12 cellular contexts compared by ENCODE assay signal in the genomic region with DNA sequence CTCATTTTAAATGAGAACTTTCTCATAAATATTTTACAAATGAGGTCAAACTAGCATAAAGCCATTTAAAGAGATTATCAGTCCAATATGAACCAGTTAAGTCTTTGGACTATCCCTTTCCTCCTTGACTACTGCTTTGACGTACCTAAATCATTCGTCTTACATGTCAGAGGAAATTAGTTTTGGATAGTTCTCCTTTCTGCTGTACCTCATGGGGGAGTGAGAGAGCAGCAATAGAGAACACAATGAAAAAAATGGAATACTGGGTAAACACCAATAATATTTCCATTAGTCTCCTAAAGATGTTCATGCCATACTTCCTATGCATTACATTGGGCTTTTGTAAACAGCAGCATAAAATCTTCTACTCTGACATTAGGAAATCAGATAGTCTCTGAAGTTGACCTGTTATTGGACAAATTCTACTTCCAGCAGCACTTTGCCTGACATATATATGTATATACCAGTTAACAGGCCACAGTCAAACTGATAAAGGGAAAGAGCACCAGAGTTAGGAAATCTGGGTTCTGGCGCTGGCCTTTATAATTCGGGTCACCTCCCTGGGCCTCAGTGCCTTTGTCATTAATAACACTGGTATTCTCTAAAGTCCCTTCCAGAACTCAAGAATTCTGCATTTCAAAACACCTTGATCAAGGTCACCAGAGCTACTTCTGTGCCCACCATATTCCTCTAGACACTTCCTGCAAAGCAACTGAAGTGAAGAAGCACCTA. TPM values are rescaled to one million over a fixed set of nuclear protein-coding genes. Genes with fewer than 3 reads are reported as not detected.
A peak's percentile ranks its signal among the peaks of the same experiment; 100 is the strongest.
DNase-seq lines count a peak whose midpoint lies in the region; ATAC-seq, FAIRE-seq and TF ChIP-seq lines count a peak whose summit lies in the region.
"Had no signal": no experiment of that assay in that cellular context is flagged by ENCODE, and none has a peak within 500 bp of the region (broad histone marks: within the 10 kb centered on the region; RNA-seq: fewer than 3 reads in every experiment).

No MANE protein-coding gene starts in this region.

- H4K20me1 ChIP-seq in astrocyte (ENCODE audit: insufficient read depth, low read length), result no peaks in the 10 kb centered on the region

- no peak overlapping the region for H3K4me2 ChIP-seq in astrocyte (ENCODE audit: low read length)

- H3K4me1 ChIP-seq in astrocyte (ENCODE audit: insufficient read depth, low read length) (no peaks in the 10 kb centered on the region), right lobe of liver (no peaks in the 10 kb centered on the region)

- no peak overlapping the region for H3K4me3 Mint-ChIP-seq in astrocyte (ENCODE audit: unreplicated experiment)
- no peak overlapping the region for H3K4me3 Mint-ChIP-seq in stimulated activated naive CD8-positive, alpha-beta T cell treated with anti-CD3 and anti-CD28 coated beads, Interleukin-15, amount 100 ng/mL, for 72 hours
- H3K4me3 Mint-ChIP-seq: activated CD8-positive, alpha-beta T cell treated with anti-CD3 and anti-CD28 coated beads, Interleukin-2, amount 10 ng/mL, durations not matched to agents 7 days and 5 days had no signal

- H3K9me3 ChIP-seq in astrocyte (ENCODE audit: insufficient read depth, low read depth, low read length) (no peaks in the 10 kb centered on the region), right lobe of liver (no peaks in the 10 kb centered on the region)

- peak; percentile 51 for TF ChIP-seq CTCF in AG10803 (conservative IDR thresholded peaks at IDR 0.05; ENCODE audit: low read length)
- TF ChIP-seq CTCF in astrocyte (IDR thresholded peaks at IDR 0.05; ENCODE audit: insufficient read depth, low read depth, low read length), result peak; percentile 27
- peak in 3 of 4 donors; percentile 23 to 27 (median 27) for TF ChIP-seq CTCF in right lobe of liver (IDR thresholded peaks at IDR 0.05)

- WGBS in right lobe of liver (ENCODE audit: insufficient coverage, low coverage, low lambda C conversion rate, missing lambda C conversion rate), result 75% methylated on average over 4 of the region's 4 CpGs

- peak in 3 of 4 donors; percentile 36 to 48 (median 45) for ATAC-seq in right lobe of liver
- no peak for ATAC-seq in HG02981 (IDR thresholded peaks at IDR 0.05; ENCODE audit: unreplicated experiment)
- ATAC-seq in stimulated activated naive CD8-positive, alpha-beta T cell treated with anti-CD3 and anti-CD28 coated beads, Interleukin-15, amount 100 ng/mL, for 72 hours, result no peak
- ATAC-seq in HG02938 (IDR thresholded peaks at IDR 0.05; ENCODE audit: unreplicated experiment), result no peak
- ATAC-seq: activated CD8-positive, alpha-beta T cell treated with anti-CD3 and anti-CD28 coated beads, Interleukin-2, amount 10 ng/mL, durations not matched to agents 7 days and 5 days had no signal

- no peak for TF ChIP-seq POLR2A in right lobe of liver (IDR thresholded peaks at IDR 0.05)

- no peak overlapping the region for H3K27ac Mint-ChIP-seq in astrocyte (ENCODE audit: unreplicated experiment)
- H3K27ac Mint-ChIP-seq in stimulated activated naive CD8-positive, alpha-beta T cell treated with anti-CD3 and anti-CD28 coated beads, Interleukin-15, amount 100 ng/mL, for 72 hours, result no peak overlapping the region

- H3K9ac ChIP-seq in astrocyte (ENCODE audit: low read length), result no peak overlapping the region

- intact Hi-C loops in right lobe of liver (cut with DNase I), result no loop called here

- no peak overlapping the region for H2AFZ ChIP-seq in astrocyte (ENCODE audit: low read depth, low read length)

- H3K27me3 Mint-ChIP-seq in astrocyte (ENCODE audit: low read depth, unreplicated experiment), result no peaks in the 10 kb centered on the region
- no peaks in the 10 kb centered on the region for H3K27me3 Mint-ChIP-seq in stimulated activated naive CD8-positive, alpha-beta T cell treated with anti-CD3 and anti-CD28 coated beads, Interleukin-15, amount 100 ng/mL, for 72 hours

- peaks cover 3% of the 10 kb centered on the region for H3K4me1 Mint-ChIP-seq in astrocyte (ENCODE audit: low read depth, unreplicated experiment)
- peaks cover 5% of the 10 kb centered on the region for H3K4me1 Mint-ChIP-seq in stimulated activated naive CD8-positive, alpha-beta T cell treated with anti-CD3 and anti-CD28 coated beads, Interleukin-15, amount 100 ng/mL, for 72 hours

- no peaks in the 10 kb centered on the region for H3K27me3 ChIP-seq in astrocyte (ENCODE audit: insufficient read depth, low read length)
- no peaks in the 10 kb centered on the region for H3K27me3 ChIP-seq in right lobe of liver

- peaks cover 26% of the 10 kb centered on the region for H3K36me3 ChIP-seq in astrocyte (ENCODE audit: insufficient read depth, low read length)
- H3K36me3 ChIP-seq in right lobe of liver, result peaks cover 0 to 29% (median 14%) of the 10 kb centered on the region in 4 donors

- H3K79me2 ChIP-seq in astrocyte (ENCODE audit: insufficient read depth, low read length), result no peaks in the 10 kb centered on the region

- H3K27ac ChIP-seq in astrocyte (ENCODE audit: low read depth, low read length), result no peak overlapping the region
- no peak overlapping the region for H3K27ac ChIP-seq in right lobe of liver

- H3K9me3 Mint-ChIP-seq in astrocyte (ENCODE audit: unreplicated experiment), result no peaks in the 10 kb centered on the region
- peaks cover 0 to 7% of the 10 kb centered on the region in 2 donors for H3K9me3 Mint-ChIP-seq in stimulated activated naive CD8-positive, alpha-beta T cell treated with anti-CD3 and anti-CD28 coated beads, Interleukin-15, amount 100 ng/mL, for 72 hours

- FAIRE-seq in astrocyte (lab: Jason Lieb, UNC), result no peak
- FAIRE-seq: endometrium had no signal

- H3K4me3 ChIP-seq in AG10803 (ENCODE audit: low read length) (no peak overlapping the region), astrocyte (ENCODE audit: insufficient read depth, low read depth, low read length) (no peak overlapping the region), right lobe of liver (no peak overlapping the region)

- peaks cover 7% of the 10 kb centered on the region for H3K36me3 Mint-ChIP-seq in astrocyte (ENCODE audit: low read depth, unreplicated experiment)

- peak; percentile 6 for DNase-seq in AG10803 (ENCODE audit: low read depth)
- DNase-seq in HCEC 1CT, result peak; percentile 11
- peak; percentile 14 for DNase-seq in astrocyte (ENCODE audit: low read depth)
- no peak for DNase-seq in right lobe of liver
- DNase-seq in stimulated activated naive CD8-positive, alpha-beta T cell treated with anti-CD3 and anti-CD28 coated beads, Interleukin-15, amount 100 ng/mL, for 72 hours, result no peak
- DNase-seq in NCI-H774 (lab: John Stamatoyannopoulos, UW), result no peak
- DNase-seq: activated CD8-positive, alpha-beta T cell treated with anti-CD3 and anti-CD28 coated beads, Interleukin-2, amount 10 ng/mL, durations not matched to agents 7 days and 5 days; NCI-H446; retina had no signal

RNA-seq across cellular contexts. Expression of a gene that starts 26.8 kb away (rescaled TPM):
- total RNA-seq in astrocyte (109 and 116 TPM in 2 replicates), right lobe of liver (10 to 100 TPM; 16.4 to 63.5 (median 42.8) TPM)

RNA-seq across cellular contexts. Expression of a gene that starts 34.3 kb away (rescaled TPM):
- total RNA-seq in astrocyte (not detected in 2 replicates), right lobe of liver (1 to 10 TPM in 2 of 6 experiments, under 1 TPM in 4; 0.26 to 1.3 (median 0.51) TPM)

RNA-seq across cellular contexts. Expression of a gene that starts 54.2 kb away (rescaled TPM):
- total RNA-seq in astrocyte (2.6 and 3.1 TPM in 2 replicates), right lobe of liver (1 to 10 TPM; 2.5 to 3.8 (median 2.8) TPM)

RNA-seq across cellular contexts. Expression of a gene that starts 56.3 kb away (rescaled TPM):
- total RNA-seq in astrocyte, result 15.1 and 16.4 TPM in 2 replicates
- total RNA-seq in right lobe of liver, result 1 to 10 TPM; 5.8 to 8.0 (median 7.4) TPM

Comparison
In these comparisons a context has a peak if more than half of its experiments do, and no peak if none do; other contexts are left out.
1. DNase-seq: peak in AG10803 (single experiment), HCEC 1CT (single experiment) and astrocyte (single experiment); none in right lobe of liver (0 of 3), stimulated activated naive CD8-positive, alpha-beta T cell treated with anti-CD3 and anti-CD28 coated beads, Interleukin-15, amount 100 ng/mL, for 72 hours (0 of 2) and NCI-H774 (single experiment).
2. ATAC-seq: peak in right lobe of liver (3 of 4); none in HG02981 (single experiment), stimulated activated naive CD8-positive, alpha-beta T cell treated with anti-CD3 and anti-CD28 coated beads, Interleukin-15, amount 100 ng/mL, for 72 hours (single experiment) and HG02938 (single experiment).
3. Peak in every context shown above with its lines, with median percentiles within 50 percentile points of each other: CTCF ChIP-seq.